Comparison of ENCODE assay signal across 8 cellular contexts in genomic region chr13:100392709-100393630, GRCh38.
DNase-seq lines count a peak whose midpoint lies in the region; ATAC-seq and TF ChIP-seq lines count a peak whose summit lies in the region.

No MANE protein-coding gene starts in this region.

- peak; percentile 99 for DNase-seq in GM04504 (ENCODE audit: low read depth)
- DNase-seq in SJCRH30, result peak; percentile 86 to 90
- peak; percentile 87 to 97 (median 94) for DNase-seq in adrenal gland
- peak; percentile 49 for DNase-seq in iPS DF 4.7 (ENCODE audit: extremely low read depth, low spot score)
- peak; percentile 3 to 35 for DNase-seq in stimulated activated CD4-positive, alpha-beta T cell treated with anti-CD3 and anti-CD28 coated beads, Interleukin-1b, Interleukin-23, amount 100 ng/mL, for 1 hour (ENCODE audit: low read depth in 2 of 2)
- DNase-seq in globus pallidus (ENCODE audit: low spot score), result no peak

- intact Hi-C loops in adrenal gland (cut with DNase I), result no loop called here

- H3K27me3 ChIP-seq in SJCRH30, result no peaks in the 10 kb centered on the region
- no peaks in the 10 kb centered on the region for H3K27me3 ChIP-seq in adrenal gland

- no peak overlapping the region for H3K4me3 ChIP-seq in SJCRH30
- H3K4me3 ChIP-seq in adrenal gland, result no peak overlapping the region

- TF ChIP-seq POLR2A in adrenal gland (IDR thresholded peaks at IDR 0.05), result no peak

- H3K9me3 ChIP-seq in SJCRH30 (replicated peaks) (no peaks in the 10 kb centered on the region), adrenal gland (replicated peaks in 1 of 3) (no peaks in the 10 kb centered on the region)

- H3K27ac ChIP-seq in SJCRH30 (peak overlapping the region; percentile 72), adrenal gland (peak overlapping the region; percentile 41 to 85 (median 79))

- peak; percentile 41 for ATAC-seq in HG03103 (IDR thresholded peaks at IDR 0.05; ENCODE audit: low read depth, unreplicated experiment)
- ATAC-seq in GM18498 (IDR thresholded peaks at IDR 0.05; ENCODE audit: unreplicated experiment), result no peak

- no peak for TF ChIP-seq CTCF in adrenal gland (IDR thresholded peaks at IDR 0.05)

- H3K36me3 ChIP-seq in SJCRH30 (no peaks in the 10 kb centered on the region), adrenal gland (replicated peaks in 1 of 2) (no peaks in the 10 kb centered on the region)

- WGBS in adrenal gland, 4 donors, result 66 to 70% (median 67%) methylated on average over 12 of the region's 12 CpGs

- H3K4me1 ChIP-seq in SJCRH30 (peaks cover 35% of the 10 kb centered on the region), adrenal gland (replicated peaks in 1 of 2) (peaks cover 17 to 21% of the 10 kb centered on the region in 2 donors)
